Comparison of ENCODE assay signal across 14 cellular contexts in the genomic region with DNA sequence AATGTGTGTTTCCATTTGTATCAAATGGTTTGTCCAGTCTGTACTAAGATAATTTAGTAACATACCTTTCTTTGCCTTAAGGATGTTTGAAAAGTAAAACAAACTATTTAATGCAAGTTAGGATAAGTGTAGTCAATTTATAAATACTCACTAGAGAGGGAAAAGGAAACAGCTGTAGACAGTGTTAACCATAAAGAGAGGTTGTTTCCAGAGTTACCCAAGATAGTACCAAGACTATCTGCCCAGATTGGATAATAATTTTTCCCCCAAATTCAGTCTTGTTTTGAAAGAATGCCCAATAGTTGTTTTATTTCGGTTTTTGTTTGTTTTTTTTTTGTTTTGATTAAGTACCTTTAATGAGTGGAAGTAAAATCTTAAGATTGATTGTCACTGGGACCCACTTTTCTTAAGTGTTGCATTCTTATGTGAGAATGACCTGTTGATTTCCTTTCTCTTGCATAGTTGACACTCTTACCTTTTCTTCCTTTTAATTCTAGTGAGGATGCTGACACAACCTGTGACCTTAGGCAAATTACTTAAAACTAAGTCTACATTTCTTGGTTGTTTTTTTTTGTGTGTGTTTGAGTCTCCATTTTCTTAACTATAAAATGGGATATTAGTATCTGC. TPM values are rescaled to one million over a fixed set of nuclear protein-coding genes. Genes with fewer than 3 reads are reported as not detected.
A peak's percentile ranks its signal among the peaks of the same experiment; 100 is the strongest.
DNase-seq lines count a peak whose midpoint lies in the region; ATAC-seq and TF ChIP-seq lines count a peak whose summit lies in the region.
"Had no signal": no experiment of that assay in that cellular context is flagged by ENCODE, and none has a peak within 500 bp of the region (broad histone marks: within the 10 kb centered on the region; RNA-seq: fewer than 3 reads in every experiment).

No MANE protein-coding gene starts in this region.

- no peak overlapping the region for H4K5ac ChIP-seq in H9 (ENCODE audit: insufficient read length, low read depth, low read length)

- no peak overlapping the region for H3K4me3 ChIP-seq in naive thymus-derived CD4-positive, alpha-beta T cell (ENCODE audit: low read length)
- H3K4me3 ChIP-seq in stomach: no peak overlapping the region
- H3K4me3 ChIP-seq: Peyer's patch had no signal

- H3K56ac ChIP-seq in H9 (ENCODE audit: insufficient read length, low read depth, low read length): no peak overlapping the region

- H3K79me2 ChIP-seq in H9 (ENCODE audit: insufficient read depth, low read length): peaks cover 18% of the 10 kb centered on the region; the same call in 1 of the 2 replicates

- H4K20me1 ChIP-seq in H9 (ENCODE audit: control insufficient read depth, insufficient read depth, insufficient read length): no peaks in the 10 kb centered on the region

- H2BK12ac ChIP-seq in H9 (ENCODE audit: insufficient read length, low read depth, low read length): no peak overlapping the region

- peak overlapping the region; percentile 90 to 98 (median 93); a peak in 6 of 7 replicates for H3K27ac Mint-ChIP-seq in H9
- peak overlapping the region in 7 of 9 donors; percentile 6 to 79 (median 32) for H3K27ac Mint-ChIP-seq in naive thymus-derived CD4-positive, alpha-beta T cell
- H3K27ac Mint-ChIP-seq: activated naive CD4-positive, alpha-beta T cell treated with anti-CD3 and anti-CD28 coated beads, Interleukin-2, amount 50 U/mL, for 72 hours; memory B cell had no signal

- H4K8ac ChIP-seq in H9 (replicated peaks; ENCODE audit: insufficient read length, low read depth, low read length): no peak overlapping the region

- H3K4ac ChIP-seq in H9 (ENCODE audit: low read depth, low read length): no peak overlapping the region

- no peak overlapping the region for H3K18ac ChIP-seq in H9 (ENCODE audit: insufficient read length, low read depth, low read length)

- no peak overlapping the region for H4K91ac ChIP-seq in H9 (ENCODE audit: insufficient read length, low read depth, low read length)

- H3K79me1 ChIP-seq in H9 (ENCODE audit: insufficient read depth, low read depth, low read length, poor library complexity, severe bottlenecking): no peaks in the 10 kb centered on the region

- H2AK5ac ChIP-seq in H9 (ENCODE audit: insufficient read length, low read length): no peak overlapping the region

- H3K27me3 Mint-ChIP-seq in H9 (ENCODE audit: low read depth): no peaks in the 10 kb centered on the region
- no peaks in the 10 kb centered on the region for H3K27me3 Mint-ChIP-seq in naive thymus-derived CD4-positive, alpha-beta T cell
- H3K27me3 Mint-ChIP-seq: memory B cell had no signal

- no peak for TF ChIP-seq EP300 in stomach (IDR thresholded peaks at IDR 0.05)

- H2BK120ac ChIP-seq in H9 (ENCODE audit: low read depth, low read length, poor library complexity, severe bottlenecking): no peak overlapping the region

- H3K4me2 ChIP-seq in H9 (ENCODE audit: insufficient read depth, insufficient read length, low read length): peak overlapping the region; percentile 52

- peaks cover 73 to 76% of the 10 kb centered on the region in 2 experiments for H3K4me1 Mint-ChIP-seq in H9
- H3K4me1 Mint-ChIP-seq in naive thymus-derived CD4-positive, alpha-beta T cell: peaks cover 21 to 57% (median 40%) of the 10 kb centered on the region in 7 donors

- no peak overlapping the region for H3T11ph ChIP-seq in H9 (ENCODE audit: low read length)

- H3K4me3 Mint-ChIP-seq in H9: peak overlapping the region; percentile 7 to 15; a peak in 3 of 5 replicates
- peak overlapping the region in 3 of 10 donors; percentile 9 to 34 (median 10) for H3K4me3 Mint-ChIP-seq in naive thymus-derived CD4-positive, alpha-beta T cell
- H3K4me3 Mint-ChIP-seq: memory B cell had no signal

- H3K36me3 Mint-ChIP-seq in H9 (ENCODE audit: insufficient read depth in 1 of 3, low read depth in 3 of 3): peaks cover 8 to 11% (median 10%) of the 10 kb centered on the region in 3 experiments; a peak in 6 of 7 replicates
- H3K36me3 Mint-ChIP-seq in naive thymus-derived CD4-positive, alpha-beta T cell: peaks cover 0 to 25% (median 21%) of the 10 kb centered on the region in 5 donors

- CTCF ChIA-PET in naive thymus-derived CD4-positive, alpha-beta T cell (lab: Charles Lee): no interaction called here

- H3K27ac ChIP-seq in H9 (ENCODE audit: insufficient read length, low read depth, low read length): peak overlapping the region; percentile 67
- H3K27ac ChIP-seq in VCaP: peak overlapping the region; percentile 3
- no peak overlapping the region for H3K27ac ChIP-seq in naive thymus-derived CD4-positive, alpha-beta T cell (ENCODE audit: low read depth, low read length)
- H3K27ac ChIP-seq in stomach: peak overlapping the region in 2 of 5 donors; percentile 7 to 15
- H3K27ac ChIP-seq: Peyer's patch had no signal

- H2AFZ ChIP-seq in H9 (ENCODE audit: low read length): no peak overlapping the region

- H3K27me3 ChIP-seq in H9 (ENCODE audit: insufficient read depth, low read length): no peaks in the 10 kb centered on the region
- H3K27me3 ChIP-seq in naive thymus-derived CD4-positive, alpha-beta T cell (ENCODE audit: control insufficient read depth in 2 of 2, insufficient read depth in 2 of 2, low read length in 2 of 2): no peaks in the 10 kb centered on the region
- no peaks in the 10 kb centered on the region for H3K27me3 ChIP-seq in stomach
- H3K27me3 ChIP-seq: Peyer's patch had no signal

- no peak overlapping the region for H3K14ac ChIP-seq in H9 (ENCODE audit: insufficient read depth, low read length)

- H3K9me3 ChIP-seq in H9 (ENCODE audit: control insufficient read depth, low read depth, low read length): no peaks in the 10 kb centered on the region
- no peaks in the 10 kb centered on the region for H3K9me3 ChIP-seq in naive thymus-derived CD4-positive, alpha-beta T cell (ENCODE audit: control insufficient read depth in 2 of 3, low read length in 3 of 3)
- no peaks in the 10 kb centered on the region for H3K9me3 ChIP-seq in stomach
- H3K9me3 ChIP-seq: Peyer's patch had no signal

- POLR2A ChIA-PET in naive thymus-derived CD4-positive, alpha-beta T cell (lab: Charles Lee): no interaction called here

- intact Hi-C loops in naive thymus-derived CD4-positive, alpha-beta T cell (cut with micrococcal nuclease): loop anchor here (1.0 kb wide), 1 partner anchor 8 kb away; no protein-coding TSS in a partner anchor
- intact Hi-C loops in stomach (cut with DNase I; ENCODE audit: low total_unique reads): loop anchor here (10.0 kb wide), 1 partner anchor 47 kb away; no protein-coding TSS in a partner anchor

- TF ChIP-seq CTCF in H9 (conservative IDR thresholded peaks at IDR 0.05) (no peak), VCaP (conservative IDR thresholded peaks at IDR 0.05) (no peak), stomach (IDR thresholded peaks at IDR 0.05) (no peak)

- no peak overlapping the region for H3K23ac ChIP-seq in H9 (ENCODE audit: insufficient read length, low read depth, low read length)

- DNase-seq in H9 (no peak), KBM-7 (no peak), activated gamma-delta T cell (lab: John Stamatoyannopoulos, UW) (no peak), stomach (no peak)
- no peak for DNase-seq in naive thymus-derived CD4-positive, alpha-beta T cell
- DNase-seq: cerebellar nuclear complex, COR-L47, NCI-H1092, Peyer's patch had no signal

- H3K9me3 Mint-ChIP-seq in H9: no peaks in the 10 kb centered on the region
- no peaks in the 10 kb centered on the region for H3K9me3 Mint-ChIP-seq in naive thymus-derived CD4-positive, alpha-beta T cell
- H3K9me3 Mint-ChIP-seq: activated naive CD4-positive, alpha-beta T cell treated with anti-CD3 and anti-CD28 coated beads, Interleukin-2, amount 50 U/mL, for 72 hours; memory B cell had no signal

- H2BK5ac ChIP-seq in H9 (ENCODE audit: insufficient read length, low read length): no peak overlapping the region

- no peak overlapping the region for H2BK15ac ChIP-seq in H9 (ENCODE audit: low read depth, low read length)

- H3K4me1 ChIP-seq in H9 (ENCODE audit: insufficient read depth, low read length) (peaks cover 18% of the 10 kb centered on the region; the same call in 1 of the 2 replicates), stomach (peaks cover 9 to 73% (median 48%) of the 10 kb centered on the region in 4 donors)
- peaks cover 5 to 7% of the 10 kb centered on the region in 2 donors for H3K4me1 ChIP-seq in naive thymus-derived CD4-positive, alpha-beta T cell (ENCODE audit: control insufficient read depth in 2 of 2, insufficient read depth in 2 of 2, low read length in 2 of 2)

- in situ Hi-C loops in KBM-7 (cut with MboI; ENCODE audit: low pct_unique_long_range_greater_than_20kb, low sequenced_read_pairs): loop anchor here (25.0 kb wide), 1 partner anchor 140 kb away; no protein-coding TSS in a partner anchor

- ATAC-seq in GM18517 (IDR thresholded peaks at IDR 0.05; ENCODE audit: unreplicated experiment) (peak; percentile 41), HG03571 (IDR thresholded peaks at IDR 0.05; ENCODE audit: unreplicated experiment) (no peak)
- ATAC-seq in naive thymus-derived CD4-positive, alpha-beta T cell: peak; percentile 52
- ATAC-seq: activated naive CD4-positive, alpha-beta T cell treated with anti-CD3 and anti-CD28 coated beads, Interleukin-2, amount 50 U/mL, for 72 hours had no signal

- H3K36me3 ChIP-seq in naive thymus-derived CD4-positive, alpha-beta T cell (ENCODE audit: control insufficient read depth in 2 of 3, insufficient read depth in 3 of 3, low read length in 3 of 3): no peaks in the 10 kb centered on the region
- peaks cover 0 to 24% (median 11%) of the 10 kb centered on the region in 4 donors for H3K36me3 ChIP-seq in stomach

- H2BK20ac ChIP-seq in H9 (ENCODE audit: low read depth, low read length, poor library complexity, severe bottlenecking): no peak overlapping the region

- no peak overlapping the region for H3K9ac ChIP-seq in H9 (ENCODE audit: extremely low read depth, insufficient read length, low read length)

- WGBS in H9 (ENCODE audit: extremely low coverage, insufficient read length, low lambda C conversion rate): no CpG with 5 or more reads among the region's 1 CpG
- WGBS in stomach, 5 donors: 0 to 13% (median 6%) methylated on average over 1 of the region's 1 CpG

- no peaks in the 10 kb centered on the region for H3K23me2 ChIP-seq in H9 (ENCODE audit: insufficient read length, low read depth, low read length, poor library complexity, severe bottlenecking)

- no peak for TF ChIP-seq POLR2A in stomach (IDR thresholded peaks at IDR 0.05)

RNA-seq across cellular contexts. Expression of a gene that starts 12.8 kb away (rescaled TPM):
- total RNA-seq in H9 (2021) (68.9 and 74.5 TPM in 2 replicates), stomach (100 to 1,000 TPM in 1 of 5 donors, 10 to 100 TPM in 4; 57.5 to 177 (median 78.5) TPM)
- total RNA-seq in naive thymus-derived CD4-positive, alpha-beta T cell: 10 to 100 TPM; 65.8 to 88.6 (median 78.7) TPM
- 10 to 100 TPM; 20.8 to 35.3 TPM for polyA plus RNA-seq in naive thymus-derived CD4-positive, alpha-beta T cell
- 10 to 100 TPM in 1 of 3 donors, 1 to 10 TPM in 2; 6.9 to 10.7 (median 7.1) TPM for polyA plus RNA-seq in stomach

RNA-seq across cellular contexts. Expression of a gene that starts 55.4 kb away (rescaled TPM):
- total RNA-seq in H9 (2021) (1.8 and 2.2 TPM in 2 replicates), stomach (1 to 10 TPM in 1 of 5 donors, not detected in 4; 3.1 TPM)
- not detected for total RNA-seq in naive thymus-derived CD4-positive, alpha-beta T cell
- not detected for polyA plus RNA-seq in naive thymus-derived CD4-positive, alpha-beta T cell
- 1 to 10 TPM in 1 of 3 donors, not detected in 2; 1.7 TPM for polyA plus RNA-seq in stomach
- total RNA-seq: activated naive CD4-positive, alpha-beta T cell treated with anti-CD3 and anti-CD28 coated beads, Interleukin-2, amount 50 U/mL, for 72 hours had no signal
